ENCODE assay signal across 8 cellular contexts in genomic region chr1:48236716-48237470, GRCh38. TPM values are rescaled to one million over a fixed set of nuclear protein-coding genes. Genes with fewer than 3 reads are reported as not detected.
DNase-seq lines count a peak whose midpoint lies in the region; ATAC-seq, FAIRE-seq and TF ChIP-seq lines count a peak whose summit lies in the region.

No MANE protein-coding gene starts in this region.

- H3K4me2 ChIP-seq in PC-9, result no peak overlapping the region
- H3K4me2 ChIP-seq in neural progenitor cell, result no peak overlapping the region

- POLR2A ChIA-PET in PC-9 (lab: Charles Lee; ENCODE audit: unreplicated experiment), result no interaction called here
- POLR2A ChIA-PET in activated CD4-positive, alpha-beta memory T cell treated with anti-CD3 and anti-CD28 coated beads for 36 hours (lab: Charles Lee), result no interaction called here

- no peak overlapping the region for H3K9ac ChIP-seq in neural progenitor cell

- CTCF ChIA-PET in PC-9 (lab: Charles Lee), result no interaction called here
- CTCF ChIA-PET in activated CD4-positive, alpha-beta memory T cell treated with anti-CD3 and anti-CD28 coated beads for 36 hours (lab: Charles Lee), result interaction anchor here (0.8 to 4.1 kb wide), 3 partner anchors 8 to 143 kb away, joined by 4 to 24 read pairs (median 4); no protein-coding TSS in a partner anchor

- no peak overlapping the region for H3K27ac ChIP-seq in PC-9
- no peak overlapping the region for H3K27ac ChIP-seq in neural progenitor cell

- no peaks in the 10 kb centered on the region for H4K20me1 ChIP-seq in PC-9 (ENCODE audit: insufficient read depth)
- H4K20me1 ChIP-seq in neural progenitor cell (ENCODE audit: low read depth), result no peaks in the 10 kb centered on the region

- no peak overlapping the region for H3K4me3 Mint-ChIP-seq in neural progenitor cell
- no peak overlapping the region for H3K4me3 Mint-ChIP-seq in activated CD4-positive, alpha-beta memory T cell treated with anti-CD3 and anti-CD28 coated beads for 36 hours

- H3K27me3 ChIP-seq in PC-9 (ENCODE audit: insufficient read depth, low read depth) (peaks cover 16% of the 10 kb centered on the region; the same call in 1 of the 2 replicates), neural progenitor cell (no peaks in the 10 kb centered on the region)

- H3K79me2 ChIP-seq in PC-9 (ENCODE audit: low read depth) (no peaks in the 10 kb centered on the region), neural progenitor cell (ENCODE audit: low read depth) (no peaks in the 10 kb centered on the region)

- no peaks in the 10 kb centered on the region for H3K9me3 Mint-ChIP-seq in neural progenitor cell
- H3K9me3 Mint-ChIP-seq in activated CD4-positive, alpha-beta memory T cell treated with anti-CD3 and anti-CD28 coated beads for 36 hours, result no peaks in the 10 kb centered on the region

- H3K4me1 Mint-ChIP-seq in neural progenitor cell, result no peaks in the 10 kb centered on the region
- H3K4me1 Mint-ChIP-seq in activated CD4-positive, alpha-beta memory T cell treated with anti-CD3 and anti-CD28 coated beads for 36 hours (ENCODE audit: low read depth), result no peaks in the 10 kb centered on the region

- intact Hi-C loops in PC-9 (cut with micrococcal nuclease; ENCODE audit: unreplicated experiment), result loop anchor here (5.0 to 10.0 kb wide), 2 partner anchors 142 to 260 kb away; no protein-coding TSS in a partner anchor
- intact Hi-C loops in activated CD4-positive, alpha-beta memory T cell treated with anti-CD3 and anti-CD28 coated beads for 36 hours (cut with micrococcal nuclease), result loop anchor here (1.0 to 2.0 kb wide), 2 partner anchors 34 to 144 kb away; no protein-coding TSS in a partner anchor

- H3K27me3 Mint-ChIP-seq in neural progenitor cell (ENCODE audit: insufficient read depth, low read depth), result no peaks in the 10 kb centered on the region
- no peaks in the 10 kb centered on the region for H3K27me3 Mint-ChIP-seq in activated CD4-positive, alpha-beta memory T cell treated with anti-CD3 and anti-CD28 coated beads for 36 hours

- TF ChIP-seq POLR2A in GM12892 (IDR thresholded peaks at IDR 0.05; ENCODE audit: low read depth, low read length), result no peak

- FAIRE-seq in GM12892 (lab: Jason Lieb, UNC), result peak; percentile 62

- H3K9me3 ChIP-seq in PC-9 (ENCODE audit: insufficient read depth, low read depth) (no peaks in the 10 kb centered on the region), neural progenitor cell (ENCODE audit: low read depth) (no peaks in the 10 kb centered on the region)

- H3K36me3 ChIP-seq in PC-9 (ENCODE audit: low read depth) (no peaks in the 10 kb centered on the region), neural progenitor cell (no peaks in the 10 kb centered on the region)

- H3K27ac Mint-ChIP-seq in neural progenitor cell, result no peak overlapping the region
- no peak overlapping the region for H3K27ac Mint-ChIP-seq in activated CD4-positive, alpha-beta memory T cell treated with anti-CD3 and anti-CD28 coated beads for 36 hours

- peak; percentile 86 for ATAC-seq in HG03378 (IDR thresholded peaks at IDR 0.05; ENCODE audit: unreplicated experiment)

- H3F3A ChIP-seq in PC-9 (ENCODE audit: insufficient read depth, low read depth) (no peaks in the 10 kb centered on the region), neural progenitor cell (ENCODE audit: low read depth) (no peaks in the 10 kb centered on the region)

- H3K4me1 ChIP-seq in PC-9 (replicated peaks; ENCODE audit: insufficient read depth), result no peaks in the 10 kb centered on the region
- no peaks in the 10 kb centered on the region for H3K4me1 ChIP-seq in neural progenitor cell

- TF ChIP-seq CTCF in AG10803 (conservative IDR thresholded peaks at IDR 0.05; ENCODE audit: low read length), result peak; percentile 76
- TF ChIP-seq CTCF in PC-9 (conservative IDR thresholded peaks at IDR 0.05), result peak; percentile 71
- peak; percentile 72 for TF ChIP-seq CTCF in neural progenitor cell (IDR thresholded peaks at IDR 0.05)

- no peak overlapping the region for H3K4me3 ChIP-seq in AG10803 (ENCODE audit: low read length)
- no peak overlapping the region for H3K4me3 ChIP-seq in PC-9
- H3K4me3 ChIP-seq in neural progenitor cell, result no peak overlapping the region

- H3K9me2 ChIP-seq in PC-9 (ENCODE audit: insufficient read depth), result no peaks in the 10 kb centered on the region

- no TSS peak for BruUV-seq in PC-9 (replicated peaks; lab: Mats Ljungman, UMichigan)

- DNase-seq in AG10803 (ENCODE audit: low read depth) (peak; percentile 44), GM12892 (ENCODE audit: insufficient read length) (no peak), PC-9 (no peak), fibroblast of gingiva (ENCODE audit: low read depth) (peak; percentile 21), neural progenitor cell (ENCODE audit: low spot score) (peak; percentile 57)
- no peak for DNase-seq in activated CD4-positive, alpha-beta memory T cell treated with anti-CD3 and anti-CD28 coated beads for 36 hours
- no peak for DNase-seq in stimulated activated CD4-positive, alpha-beta T cell treated with anti-CD3 and anti-CD28 coated beads, Interleukin-12 subunit alpha, Interleukin-12 subunit beta, amount 100 ng/mL, for 4 hours

- no peaks in the 10 kb centered on the region for H3K36me3 Mint-ChIP-seq in neural progenitor cell
- H3K36me3 Mint-ChIP-seq in activated CD4-positive, alpha-beta memory T cell treated with anti-CD3 and anti-CD28 coated beads for 36 hours, result no peaks in the 10 kb centered on the region

- H2AFZ ChIP-seq in PC-9, result no peak overlapping the region
- no peak overlapping the region for H2AFZ ChIP-seq in neural progenitor cell (replicated peaks)

RNA-seq across cellular contexts. Expression of gene SLC5A9, which starts 14.4 kb away (rescaled TPM):
- polyA plus RNA-seq in GM12892 (2012; ENCODE audit: missing spikeins), result not detected
- total RNA-seq in PC-9 (2021) (not detected in 2 replicates), neural progenitor cell (ENCODE audit: low replicate concordance) (not detected in 2 replicates)
- not detected for total RNA-seq in activated CD4-positive, alpha-beta memory T cell treated with anti-CD3 and anti-CD28 coated beads for 36 hours

Comparison
In these comparisons a context has a peak if more than half of its experiments do, and no peak if none do; other contexts are left out.
1. DNase-seq: peak in AG10803 (single experiment), fibroblast of gingiva (single experiment) and neural progenitor cell (single experiment); none in GM12892 (single experiment), PC-9 (0 of 2), activated CD4-positive, alpha-beta memory T cell treated with anti-CD3 and anti-CD28 coated beads for 36 hours (single experiment) and stimulated activated CD4-positive, alpha-beta T cell treated with anti-CD3 and anti-CD28 coated beads, Interleukin-12 subunit alpha, Interleukin-12 subunit beta, amount 100 ng/mL, for 4 hours (single experiment).
2. Peak in every context shown above with its lines, with median percentiles within 50 percentile points of each other: CTCF ChIP-seq.